ENCODE assay signal across 17 cellular contexts in the genomic region with DNA sequence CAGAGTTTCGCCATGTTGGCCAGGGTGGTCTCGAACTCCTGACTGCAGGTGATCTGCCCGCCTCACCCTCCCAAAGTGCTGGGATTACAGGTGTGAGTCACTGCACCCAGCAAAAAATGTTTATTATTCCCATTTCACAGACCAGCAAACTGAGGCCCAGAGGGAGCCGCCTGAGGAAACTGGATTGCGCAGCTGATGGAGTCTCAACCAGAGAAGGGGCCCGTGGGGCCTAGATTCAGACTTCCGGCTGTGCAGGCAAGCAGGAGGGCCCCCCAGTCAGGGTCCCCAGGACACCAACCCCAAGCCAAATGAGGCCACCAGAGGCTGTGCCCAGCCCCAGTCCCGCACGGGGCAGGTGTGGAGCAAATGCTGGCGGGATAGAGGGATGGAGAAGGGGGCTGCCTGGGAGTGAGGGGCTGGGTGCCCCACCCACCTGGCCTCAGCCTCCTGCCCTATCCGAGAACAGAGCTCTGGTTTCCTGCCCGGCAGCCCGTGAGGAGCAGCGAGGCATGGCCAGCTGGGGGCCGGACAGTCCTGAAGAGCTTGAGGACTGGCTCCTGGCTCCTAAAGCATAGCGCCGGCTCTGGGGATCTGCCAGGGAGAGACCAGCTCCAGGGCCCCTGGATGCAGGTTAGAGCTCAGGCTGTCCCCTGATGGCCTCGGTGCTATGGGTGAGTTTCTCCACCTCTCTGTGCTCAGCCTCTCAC. TPM values are rescaled to one million over a fixed set of nuclear protein-coding genes. Genes with fewer than 3 reads are reported as not detected.
DNase-seq lines count a peak whose midpoint lies in the region; ATAC-seq and TF ChIP-seq lines count a peak whose summit lies in the region.
"Had no signal": no experiment of that assay in that cellular context is flagged by ENCODE, and none has a peak within 500 bp of the region (broad histone marks: within the 10 kb centered on the region; RNA-seq: fewer than 3 reads in every experiment).

No MANE protein-coding gene starts in this region.

- H3K36me3 ChIP-seq in right atrium auricular region: no peaks in the 10 kb centered on the region
- no peaks in the 10 kb centered on the region for H3K36me3 ChIP-seq in WERI-Rb-1
- no peaks in the 10 kb centered on the region for H3K36me3 ChIP-seq in upper lobe of right lung
- H3K36me3 ChIP-seq: heart right ventricle, spleen had no signal

- intact Hi-C loops in left ventricle myocardium superior (cut with micrococcal nuclease): no loop called here
- intact Hi-C loops in upper lobe of right lung (cut with DNase I): loop anchor here (5.0 kb wide), 1 partner anchor 149 kb away; no protein-coding TSS in a partner anchor

- H3K27ac ChIP-seq in right atrium auricular region (no peak overlapping the region), WERI-Rb-1 (no peak overlapping the region), upper lobe of right lung (no peak overlapping the region)
- H3K27ac ChIP-seq: heart right ventricle, spleen had no signal

- no peaks in the 10 kb centered on the region for H3K27me3 ChIP-seq in right atrium auricular region
- no peaks in the 10 kb centered on the region for H3K27me3 ChIP-seq in WERI-Rb-1 (ENCODE audit: insufficient read depth, low read depth, severe bottlenecking)
- no peaks in the 10 kb centered on the region for H3K27me3 ChIP-seq in upper lobe of right lung
- H3K27me3 ChIP-seq: heart right ventricle had no signal

- no peak for ATAC-seq in left ventricle myocardium superior
- ATAC-seq in upper lobe of right lung: peak; percentile 19
- no peak for ATAC-seq in HG03457 (IDR thresholded peaks at IDR 0.05; ENCODE audit: unreplicated experiment)
- ATAC-seq: activated naive CD4-positive, alpha-beta T cell treated with anti-CD3 and anti-CD28 coated beads, Interleukin-2, amount 50 U/mL, for 72 hours had no signal

- H3K4me1 ChIP-seq in right atrium auricular region: peaks cover 0 to 3% of the 10 kb centered on the region in 2 donors
- H3K4me1 ChIP-seq in upper lobe of right lung: no peaks in the 10 kb centered on the region

- H3K4me3 ChIP-seq in right atrium auricular region: no peak overlapping the region
- no peak overlapping the region for H3K4me3 ChIP-seq in WERI-Rb-1 (ENCODE audit: low read depth, low read length)
- no peak overlapping the region for H3K4me3 ChIP-seq in upper lobe of right lung
- H3K4me3 ChIP-seq: heart right ventricle, spleen had no signal

- TF ChIP-seq CTCF in right atrium auricular region (IDR thresholded peaks at IDR 0.05): no peak
- TF ChIP-seq CTCF in WERI-Rb-1 (IDR thresholded peaks at IDR 0.05; ENCODE audit: low read depth, low read length): no peak
- TF ChIP-seq CTCF in upper lobe of right lung (IDR thresholded peaks at IDR 0.05): no peak

- H3K9me3 ChIP-seq in right atrium auricular region (no peaks in the 10 kb centered on the region), WERI-Rb-1 (ENCODE audit: severe bottlenecking) (no peaks in the 10 kb centered on the region), upper lobe of right lung (no peaks in the 10 kb centered on the region)
- H3K9me3 ChIP-seq: heart right ventricle, spleen had no signal

- DNase-seq in left ventricle myocardium superior (peak; percentile 25), right atrium auricular region (ENCODE audit: low spot score) (no peak), WERI-Rb-1 (peak; percentile 46), kidney tubule cell (ENCODE audit: low spot score) (peak; percentile 57), upper lobe of right lung (no peak), HuH-7 (ENCODE audit: low spot score) (no peak), HPDE6-E6E7 (ENCODE audit: extremely low spot score) (no peak)
- DNase-seq: activated CD4-positive, CD25-positive, alpha-beta regulatory T cell treated with anti-CD3 and anti-CD28 coated beads, Interleukin-2, amount 50 U/mL, for 72 hours; CD4-positive, CD25-positive, alpha-beta regulatory T cell; heart right ventricle; NCI-H748 treated with DMSO at 0.1 percent for 48 hours; spleen had no signal

RNA-seq across cellular contexts. Expression of a gene that starts 22.0 kb away (rescaled TPM):
- not detected for total RNA-seq in left ventricle myocardium superior
- 1 to 10 TPM in 1 of 2 donors, under 1 TPM in 1; 0.96 to 1.5 TPM for total RNA-seq in right atrium auricular region
- total RNA-seq in upper lobe of right lung: 15.9 TPM
- total RNA-seq: activated T-helper 1 cell treated with anti-CD3 and anti-CD28 coated beads, Interleukin-12 subunit alpha, Interleukin-12 subunit beta, Interleukin-2, Interleukin-4 antibody, amounts not matched to agents 30 ng/mL and 10 ng/mL and 1 ng/mL, durations not matched to agents 14 hours and 24 hours and 36 hours; CD4-positive, CD25-positive, alpha-beta regulatory T cell; heart right ventricle; spleen; subcutaneous adipose tissue had no signal

RNA-seq across cellular contexts. Expression of a gene that starts 24.4 kb away (rescaled TPM):
- total RNA-seq in left ventricle myocardium superior (58.1 TPM), right atrium auricular region (10 to 100 TPM; 49.4 to 73.9 TPM), upper lobe of right lung (245 TPM)

RNA-seq across cellular contexts. Expression of a gene that starts 48.9 kb away (rescaled TPM):
- not detected for total RNA-seq in left ventricle myocardium superior
- not detected for total RNA-seq in right atrium auricular region
- total RNA-seq in upper lobe of right lung: 0.46 TPM
- total RNA-seq: activated naive CD4-positive, alpha-beta T cell treated with anti-CD3 and anti-CD28 coated beads, Interleukin-2, amount 50 U/mL, for 72 hours; activated T-helper 1 cell treated with anti-CD3 and anti-CD28 coated beads, Interleukin-12 subunit alpha, Interleukin-12 subunit beta, Interleukin-2, Interleukin-4 antibody, amounts not matched to agents 30 ng/mL and 10 ng/mL and 1 ng/mL, durations not matched to agents 14 hours and 24 hours and 36 hours; CD4-positive, CD25-positive, alpha-beta regulatory T cell; heart right ventricle; HT1080; subcutaneous adipose tissue had no signal

RNA-seq across cellular contexts. Expression of a gene that starts 54.8 kb away (rescaled TPM):
- not detected for total RNA-seq in left ventricle myocardium superior
- not detected for total RNA-seq in right atrium auricular region
- 0.75 TPM for total RNA-seq in upper lobe of right lung
- total RNA-seq: activated naive CD4-positive, alpha-beta T cell treated with anti-CD3 and anti-CD28 coated beads, Interleukin-2, amount 50 U/mL, for 72 hours; activated T-helper 1 cell treated with anti-CD3 and anti-CD28 coated beads, Interleukin-12 subunit alpha, Interleukin-12 subunit beta, Interleukin-2, Interleukin-4 antibody, amounts not matched to agents 30 ng/mL and 10 ng/mL and 1 ng/mL, durations not matched to agents 14 hours and 24 hours and 36 hours; HT1080 had no signal

Comparison
In these comparisons a context has a peak if more than half of its experiments do, and no peak if none do; other contexts are left out.
1. DNase-seq: peak in left ventricle myocardium superior (single experiment), WERI-Rb-1 (single experiment) and kidney tubule cell (single experiment); none in right atrium auricular region (single experiment), upper lobe of right lung (single experiment), HuH-7 (single experiment) and HPDE6-E6E7 (single experiment).